10 cellular contexts compared by ENCODE assay signal in the genomic region with DNA sequence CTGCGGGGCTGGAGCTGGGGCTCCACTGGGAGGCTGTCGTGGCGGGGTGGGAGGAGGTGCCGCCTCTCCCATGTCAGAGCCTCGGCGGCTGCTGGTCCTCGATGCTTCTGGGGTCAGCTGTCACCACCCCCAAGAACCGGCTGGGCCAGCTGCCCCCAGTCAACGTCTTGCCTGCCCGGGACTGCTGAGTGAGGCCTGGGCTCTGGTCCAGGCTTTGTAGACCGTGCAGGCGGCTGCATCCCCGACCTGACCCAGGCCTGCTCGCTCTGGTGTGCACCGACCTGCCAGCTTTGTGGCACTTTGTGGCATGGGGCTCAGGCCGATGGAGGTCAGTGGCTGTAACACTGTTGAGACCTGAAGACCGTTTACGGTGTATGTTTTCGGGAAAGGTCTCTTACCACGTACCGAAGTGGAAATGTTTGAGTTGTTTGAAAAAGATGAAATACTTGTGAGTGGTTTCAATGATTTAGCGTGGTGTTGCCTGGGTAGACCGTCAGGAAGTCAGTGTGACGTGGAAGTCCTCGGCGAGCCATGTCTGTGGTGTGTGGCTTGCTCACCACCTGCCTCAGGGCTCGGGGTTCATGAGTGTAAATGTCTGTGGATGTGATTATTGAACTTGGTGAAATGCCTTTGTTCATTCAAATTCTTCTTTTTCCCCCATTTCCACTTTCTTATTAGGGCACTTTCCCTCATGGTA. TPM values are rescaled to one million over a fixed set of nuclear protein-coding genes. Genes with fewer than 3 reads are reported as not detected.
DNase-seq lines count a peak whose midpoint lies in the region; ATAC-seq lines count a peak whose summit lies in the region.
"Had no signal": no experiment of that assay in that cellular context is flagged by ENCODE, and none has a peak within 500 bp of the region (broad histone marks: within the 10 kb centered on the region; RNA-seq: fewer than 3 reads in every experiment).

No MANE protein-coding gene starts in this region.

- ATAC-seq in sciatic nerve (peak; percentile 52), GM19455 (IDR thresholded peaks at IDR 0.05; ENCODE audit: unreplicated experiment) (no peak), GM21529 (IDR thresholded peaks at IDR 0.05; ENCODE audit: unreplicated experiment) (no peak)

- intact Hi-C loops in sciatic nerve (cut with DNase I) = no loop called here

- peak; percentile 43 for DNase-seq in AG08396 (ENCODE audit: low spot score)
- DNase-seq in activated CD4-positive, alpha-beta T cell treated with anti-CD3 and anti-CD28 coated beads, Interleukin-2, amount 50 U/mL, for 4 hours = peak; percentile 63 to 69
- DNase-seq in cerebellum (ENCODE audit: low spot score) = peak; percentile 56
- no peak for DNase-seq in sciatic nerve (ENCODE audit: low spot score)
- no peak for DNase-seq in NCI-H2081 (lab: John Stamatoyannopoulos, UW)
- no peak for DNase-seq in midbrain (lab: John Stamatoyannopoulos, UW)

RNA-seq across cellular contexts. Expression of a gene that starts 53.2 kb away (rescaled TPM):
- total RNA-seq in cerebellum = not detected
- not detected for total RNA-seq in sciatic nerve
- total RNA-seq: neural crest cell, OCI-LY7 had no signal

Comparison
In these comparisons a context has a peak if more than half of its experiments do, and no peak if none do; other contexts are left out.
1. DNase-seq: peak in AG08396 (single experiment), activated CD4-positive, alpha-beta T cell treated with anti-CD3 and anti-CD28 coated beads, Interleukin-2, amount 50 U/mL, for 4 hours (2 of 2) and cerebellum (single experiment); none in sciatic nerve (single experiment), NCI-H2081 (0 of 2) and midbrain (single experiment).